In the genomic region with DNA sequence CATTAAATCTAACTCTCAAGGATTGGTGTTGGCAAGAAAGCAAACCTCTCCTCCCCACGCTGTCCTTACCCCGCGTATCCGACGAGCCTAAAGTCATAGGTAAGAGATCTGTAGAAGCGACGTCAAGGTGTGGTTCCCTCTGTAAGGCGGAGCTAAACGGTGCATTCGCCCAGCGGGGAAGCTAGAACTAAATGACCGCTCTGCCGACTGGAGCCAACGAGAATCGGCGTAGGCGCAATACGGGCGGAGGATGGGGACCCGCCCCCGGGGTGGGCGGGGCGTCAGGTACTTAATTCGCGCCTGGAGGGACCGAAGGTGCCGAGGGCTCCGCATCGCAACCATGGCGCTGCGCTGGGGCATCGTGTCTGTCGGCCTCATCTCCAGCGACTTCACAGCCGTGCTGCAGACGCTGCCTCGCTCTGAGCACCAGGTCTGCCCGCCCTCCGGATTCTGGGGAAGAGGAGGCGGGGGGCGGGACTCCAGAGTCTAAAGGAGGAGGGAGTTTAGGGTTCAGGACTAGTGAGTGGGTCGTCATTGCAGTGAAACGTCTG, we compare ENCODE assay signal across 8 cellular contexts. TPM values are rescaled to one million over a fixed set of nuclear protein-coding genes. Genes with fewer than 3 reads are reported as not detected.
DNase-seq lines count a peak whose midpoint lies in the region; ATAC-seq, FAIRE-seq and TF ChIP-seq lines count a peak whose summit lies in the region.

A gene (plus strand): TSS at position 318 of the 551 bp plus-strand sequence. CDS start 23 bp downstream, at position 341.

- H3K4me2 ChIP-seq in BLaER1 treated with 17β-estradiol and CSF1 and Interleukin-3, amounts not matched to agents 10 nM and 100 nM, result peak within 1 kb of the TSS; percentile 82 to 94 (median 91)

- peak within 1 kb of the TSS; percentile 45 to 70 (median 58) for H3K4me3 ChIP-seq in BLaER1 treated with 17β-estradiol and CSF1 and Interleukin-3, amounts not matched to agents 10 nM and 100 nM
- H3K4me3 ChIP-seq in kidney (ENCODE audit: low read length in 2 of 2), result peak within 1 kb of the TSS; percentile 57 to 68

- peak; percentile 54 for DNase-seq in H54 (ENCODE audit: insufficient read length, low spot score)
- peak; percentile 90 for DNase-seq in NCI-H2171 (lab: John Stamatoyannopoulos, UW)
- peak; percentile 55 for DNase-seq in activated CD4-positive, CD25-positive, alpha-beta regulatory T cell treated with anti-CD3 and anti-CD28 coated beads, Interleukin-2, amount 50 U/mL, for 16 hours (ENCODE audit: low read depth, low spot score)
- peak in 56 of 61 donors; percentile 10 to 94 (median 58) for DNase-seq in caudate nucleus (lab: John Stamatoyannopoulos, UW)
- peak; percentile 89 for DNase-seq in kidney
- peak; percentile 60 to 78 for DNase-seq in stimulated activated CD4-positive, alpha-beta T cell treated with anti-CD3 and anti-CD28 coated beads, Interleukin-15, amount 100 ng/mL, for 1 hour (ENCODE audit: low read depth in 1 of 2, low spot score in 1 of 2)

- ATAC-seq in GM21526 (IDR thresholded peaks at IDR 0.05; ENCODE audit: low FRiP score, unreplicated experiment), result no peak

- peaks cover 12 to 27% (median 22%) of the 10 kb centered on the region in 11 experiments for H3K27me3 ChIP-seq in BLaER1 treated with 17β-estradiol and CSF1 and Interleukin-3, amounts not matched to agents 10 nM and 100 nM

- no peak for TF ChIP-seq CTCF in kidney (IDR thresholded peaks at IDR 0.05; ENCODE audit: borderline replicate concordance, extremely low read depth, insufficient read depth)

- intact Hi-C loops in kidney (cut with DNase I), result no loop called here

- H3K4me1 ChIP-seq in BLaER1 treated with 17β-estradiol and CSF1 and Interleukin-3, amounts not matched to agents 10 nM and 100 nM, result peaks cover 6 to 21% (median 16%) of the 10 kb centered on the region in 10 experiments; a peak in 18 of 20 replicates
- H3K4me1 ChIP-seq in kidney (ENCODE audit: control insufficient read depth in 1 of 2, insufficient read depth in 1 of 2, low read depth in 1 of 2, low read length in 2 of 2), result peaks cover 0 to 5% of the 10 kb centered on the region in 2 donors

- TF ChIP-seq POLR2A in H54 (IDR thresholded peaks at IDR 0.05; ENCODE audit: low read depth, low read length), result no peak

- FAIRE-seq in H54 (lab: Jason Lieb, UNC), result no peak
- FAIRE-seq in kidney (lab: Jason Lieb, UNC), result no peak

- no peak within 1 kb of the TSS for H3K27ac ChIP-seq in BLaER1 treated with 17β-estradiol and CSF1 and Interleukin-3, amounts not matched to agents 10 nM and 100 nM
- H3K27ac ChIP-seq in caudate nucleus (ENCODE audit: low read depth, low read length) (no peak within 1 kb of the TSS), kidney (ENCODE audit: low read depth in 2 of 2, low read length in 2 of 2) (peak within 1 kb of the TSS in 1 of 2 donors; percentile 4)

- H4K20me1 ChIP-seq in BLaER1 treated with 17β-estradiol and CSF1 and Interleukin-3, amounts not matched to agents 10 nM and 100 nM, result no peaks in the 10 kb centered on the region

- peak within 1 kb of the TSS; percentile 26 to 66 (median 55); a peak in 20 of 22 replicates for H3K9ac ChIP-seq in BLaER1 treated with 17β-estradiol and CSF1 and Interleukin-3, amounts not matched to agents 10 nM and 100 nM
- peak within 1 kb of the TSS in 1 of 2 donors; percentile 16 for H3K9ac ChIP-seq in kidney (ENCODE audit: low read length in 2 of 2)

- H3K9me3 ChIP-seq in BLaER1 treated with 17β-estradiol and CSF1 and Interleukin-3, amounts not matched to agents 10 nM and 100 nM (replicated peaks in 1 of 11), result peaks cover 0 to 10% (median 0%) of the 10 kb centered on the region in 11 experiments; a peak in 5 of 22 replicates
- no peaks in the 10 kb centered on the region for H3K9me3 ChIP-seq in kidney (ENCODE audit: control insufficient read depth in 1 of 2, low read length in 2 of 2)

- no peaks in the 10 kb centered on the region for H3K36me3 ChIP-seq in BLaER1 treated with 17β-estradiol and CSF1 and Interleukin-3, amounts not matched to agents 10 nM and 100 nM
- no peaks in the 10 kb centered on the region for H3K36me3 ChIP-seq in kidney (ENCODE audit: control insufficient read depth in 1 of 2, insufficient read depth in 2 of 2, low read length in 2 of 2)

RNA-seq across cellular contexts. Expression of the gene that starts here (rescaled TPM):
- 0.60 TPM for total RNA-seq in kidney
- polyA plus RNA-seq in kidney (ENCODE audit: insufficient read depth, low read depth, low replicate concordance), result 26.3 TPM
